1 cellular context compared by ENCODE assay signal in genomic region chr12:56715798-56716197, GRCh38.
TF ChIP-seq lines count a peak whose summit lies in the region.

No MANE protein-coding gene starts in this region.

TF ChIP-seq in WTC11, 78 proteins besides CTCF, POLR2A, EP300 and RAD21 (continued from another document):
- no peak for TF ChIP-seq AR (CRISPR knock-in tag; IDR thresholded peaks at IDR 0.05)
- TF ChIP-seq TP53 (CRISPR knock-in tag; IDR thresholded peaks at IDR 0.05), result no peak
- TF ChIP-seq ZNF121 (CRISPR knock-in tag; IDR thresholded peaks at IDR 0.05), result no peak
